In genomic region chr11:2593393-2593950, GRCh38 we compare ENCODE assay signal across 18 cellular contexts.
"Had no signal": no experiment of that assay in that cellular context is flagged by ENCODE, and none has a peak within 500 bp of the region (broad histone marks: within the 10 kb centered on the region; RNA-seq: fewer than 3 reads in every experiment).

No MANE protein-coding gene starts in this region.

- H3K4me3 Mint-ChIP-seq: activated CD4-positive, alpha-beta memory T cell treated with anti-CD3 and anti-CD28 coated beads, Interleukin-2, amount 10 ng/mL, durations not matched to agents 7 days and 5 days; activated naive CD4-positive, alpha-beta T cell treated with anti-CD3 and anti-CD28 coated beads, Interleukin-2, amount 50 U/mL, for 24 hours; activated T-cell treated with anti-CD3 and anti-CD28 coated beads, Interleukin-2, amount 50 U/mL, for 4 hours; natural killer cell treated with Interleukin-12 subunit alpha and Interleukin-12 subunit beta and Interleukin-15 and Interleukin-18, amount 100 ng/mL, for 72 hours had no signal

- ATAC-seq: activated T-cell treated with anti-CD3 and anti-CD28 coated beads, Interleukin-2, amount 50 U/mL, for 4 hours had no signal

- H3K27me3 Mint-ChIP-seq: activated CD4-positive, alpha-beta memory T cell treated with anti-CD3 and anti-CD28 coated beads, Interleukin-2, amount 10 ng/mL, durations not matched to agents 7 days and 5 days; activated naive CD4-positive, alpha-beta T cell treated with anti-CD3 and anti-CD28 coated beads, Interleukin-2, amount 50 U/mL, for 24 hours had no signal

- H3K36me3 Mint-ChIP-seq: natural killer cell treated with Interleukin-12 subunit alpha and Interleukin-12 subunit beta and Interleukin-15 and Interleukin-18, amount 100 ng/mL, for 72 hours had no signal

- H3K9me3 ChIP-seq: colonic mucosa, esophagus squamous epithelium, thyroid gland, uterus had no signal

- H3K27ac Mint-ChIP-seq: activated CD4-positive, alpha-beta memory T cell treated with anti-CD3 and anti-CD28 coated beads, Interleukin-2, amount 10 ng/mL, durations not matched to agents 7 days and 5 days; activated naive CD4-positive, alpha-beta T cell treated with anti-CD3 and anti-CD28 coated beads, Interleukin-2, amount 50 U/mL, for 24 hours; natural killer cell treated with Interleukin-12 subunit alpha and Interleukin-12 subunit beta and Interleukin-15 and Interleukin-18, amount 100 ng/mL, for 72 hours had no signal

- H3K4me1 Mint-ChIP-seq: activated CD4-positive, alpha-beta memory T cell treated with anti-CD3 and anti-CD28 coated beads, Interleukin-2, amount 10 ng/mL, durations not matched to agents 7 days and 5 days; activated naive CD4-positive, alpha-beta T cell treated with anti-CD3 and anti-CD28 coated beads, Interleukin-2, amount 50 U/mL, for 24 hours had no signal

- H3K4me3 ChIP-seq: colonic mucosa, esophagus squamous epithelium, hepatocyte, left ventricle myocardium inferior, right atrium auricular region, skin epidermis, thyroid gland, uterus had no signal

- H3K27ac ChIP-seq: colonic mucosa, esophagus squamous epithelium, hepatocyte, left ventricle myocardium inferior, right atrium auricular region, skin epidermis, thyroid gland, uterus had no signal

- H3K27me3 ChIP-seq: colonic mucosa, esophagus squamous epithelium, hepatocyte, right atrium auricular region, thyroid gland, uterus had no signal

- H3K9me3 Mint-ChIP-seq: activated naive CD4-positive, alpha-beta T cell treated with anti-CD3 and anti-CD28 coated beads, Interleukin-2, amount 50 U/mL, for 24 hours; natural killer cell treated with Interleukin-12 subunit alpha and Interleukin-12 subunit beta and Interleukin-15 and Interleukin-18, amount 100 ng/mL, for 72 hours had no signal

- H3K4me1 ChIP-seq: colonic mucosa, esophagus squamous epithelium, left ventricle myocardium inferior, right atrium auricular region, thyroid gland, uterus had no signal

- H3K36me3 ChIP-seq: colonic mucosa, esophagus squamous epithelium, right atrium auricular region, uterus had no signal

- DNase-seq: activated CD4-positive, alpha-beta memory T cell treated with anti-CD3 and anti-CD28 coated beads, Interleukin-2, amount 10 ng/mL, durations not matched to agents 7 days and 5 days; activated CD4-positive, alpha-beta T cell treated with anti-CD3 and anti-CD28 coated beads for 4 hours; activated effector memory CD4-positive, alpha-beta T cell treated with Interleukin-2 at 50 U/mL for 16 hours; activated T-cell treated with anti-CD3 and anti-CD28 coated beads, Interleukin-2, amount 50 U/mL, for 4 hours; amniotic stem cell; caudate nucleus; colonic mucosa; esophagus squamous epithelium; left ventricle myocardium inferior; mesenchymal stem cell; nucleus accumbens; uterus had no signal
